Comparison of ENCODE assay signal across 10 cellular contexts in genomic region chr7:21028186-21028989, GRCh38.
A peak's percentile ranks its signal among the peaks of the same experiment; 100 is the strongest.
DNase-seq lines count a peak whose midpoint lies in the region; ATAC-seq and TF ChIP-seq lines count a peak whose summit lies in the region.
"Had no signal": no experiment of that assay in that cellular context is flagged by ENCODE, and none has a peak within 500 bp of the region (broad histone marks: within the 10 kb centered on the region; RNA-seq: fewer than 3 reads in every experiment).

No MANE protein-coding gene starts in this region.

- H3K9me3 ChIP-seq in HUES48 (ENCODE audit: control insufficient read depth, insufficient read depth, low read length) = no peaks in the 10 kb centered on the region
- H3K9me3 ChIP-seq in right atrium auricular region = no peaks in the 10 kb centered on the region

- ATAC-seq in HG03469 (IDR thresholded peaks at IDR 0.05; ENCODE audit: unreplicated experiment) = no peak
- ATAC-seq in HG03565 (IDR thresholded peaks at IDR 0.05; ENCODE audit: unreplicated experiment) = no peak
- ATAC-seq: sciatic nerve had no signal

- DNase-seq in NCI-H510A (lab: John Stamatoyannopoulos, UW) = peak; percentile 35
- DNase-seq in ecto neural progenitor cell (ENCODE audit: low spot score) = peak; percentile 79
- peak; percentile 0 for DNase-seq in stromal cell of bone marrow (ENCODE audit: low read depth)
- no peak for DNase-seq in right atrium auricular region (ENCODE audit: low spot score)
- no peak for DNase-seq in midbrain (lab: John Stamatoyannopoulos, UW)

- no peaks in the 10 kb centered on the region for H3K36me3 ChIP-seq in HUES48 (ENCODE audit: control insufficient read depth, insufficient read depth, low read length)
- no peaks in the 10 kb centered on the region for H3K36me3 ChIP-seq in right atrium auricular region

- TF ChIP-seq CTCF in right atrium auricular region (IDR thresholded peaks at IDR 0.05) = no peak

- H3K27me3 ChIP-seq in HUES48 (ENCODE audit: control insufficient read depth, insufficient read depth, low read length) = no peaks in the 10 kb centered on the region
- no peaks in the 10 kb centered on the region for H3K27me3 ChIP-seq in right atrium auricular region

- H3K9ac ChIP-seq in HUES48 (ENCODE audit: low read depth, low read length) = no peak overlapping the region

- H3K4me1 ChIP-seq in HUES48 (ENCODE audit: control insufficient read depth, insufficient read depth, low read length) (peaks cover 56% of the 10 kb centered on the region), right atrium auricular region (no peaks in the 10 kb centered on the region)

- peak overlapping the region; percentile 62 for H3K27ac ChIP-seq in HUES48 (ENCODE audit: low read depth, low read length)
- H3K27ac ChIP-seq in right atrium auricular region = no peak overlapping the region
- H3K27ac ChIP-seq: VCaP had no signal

- H3K4me3 ChIP-seq in HUES48 (ENCODE audit: low read depth, low read length) (peak overlapping the region; percentile 23; the same call in 1 of the 2 replicates), right atrium auricular region (no peak overlapping the region)

Comparison
In these comparisons a context has a peak if more than half of its experiments do, and no peak if none do; other contexts are left out.
1. DNase-seq: peak in NCI-H510A (single experiment), ecto neural progenitor cell (single experiment) and stromal cell of bone marrow (single experiment); none in right atrium auricular region (single experiment) and midbrain (single experiment).